9 cellular contexts compared by ENCODE assay signal in genomic region chr5:94850960-94851359, GRCh38.
"Had no signal": no experiment of that assay in that cellular context is flagged by ENCODE, and none has a peak within 500 bp of the region (broad histone marks: within the 10 kb centered on the region; RNA-seq: fewer than 3 reads in every experiment).

No MANE protein-coding gene starts in this region.

- H3K4me2 ChIP-seq: KMS-11 had no signal

- H3K27ac ChIP-seq: HL-60, KMS-11, SJSA1, SK-N-MC had no signal

- FAIRE-seq: HTR-8/SVneo had no signal

- H3K9ac ChIP-seq: KMS-11 had no signal

- H3K4me3 ChIP-seq: SJSA1 had no signal

- H3K9me3 ChIP-seq: SJSA1 had no signal

- DNase-seq: NCI-H1930, NCI-H524 treated with DMSO at 0.1 percent for 48 hours, SIG-M5 had no signal

- H3K4me1 ChIP-seq: SJSA1 had no signal

- H3K27me3 ChIP-seq: SJSA1 had no signal

- ATAC-seq: Right ventricle myocardium inferior had no signal

- H3K36me3 ChIP-seq: SJSA1 had no signal
